Comparison of ENCODE assay signal across 8 cellular contexts in the genomic region with DNA sequence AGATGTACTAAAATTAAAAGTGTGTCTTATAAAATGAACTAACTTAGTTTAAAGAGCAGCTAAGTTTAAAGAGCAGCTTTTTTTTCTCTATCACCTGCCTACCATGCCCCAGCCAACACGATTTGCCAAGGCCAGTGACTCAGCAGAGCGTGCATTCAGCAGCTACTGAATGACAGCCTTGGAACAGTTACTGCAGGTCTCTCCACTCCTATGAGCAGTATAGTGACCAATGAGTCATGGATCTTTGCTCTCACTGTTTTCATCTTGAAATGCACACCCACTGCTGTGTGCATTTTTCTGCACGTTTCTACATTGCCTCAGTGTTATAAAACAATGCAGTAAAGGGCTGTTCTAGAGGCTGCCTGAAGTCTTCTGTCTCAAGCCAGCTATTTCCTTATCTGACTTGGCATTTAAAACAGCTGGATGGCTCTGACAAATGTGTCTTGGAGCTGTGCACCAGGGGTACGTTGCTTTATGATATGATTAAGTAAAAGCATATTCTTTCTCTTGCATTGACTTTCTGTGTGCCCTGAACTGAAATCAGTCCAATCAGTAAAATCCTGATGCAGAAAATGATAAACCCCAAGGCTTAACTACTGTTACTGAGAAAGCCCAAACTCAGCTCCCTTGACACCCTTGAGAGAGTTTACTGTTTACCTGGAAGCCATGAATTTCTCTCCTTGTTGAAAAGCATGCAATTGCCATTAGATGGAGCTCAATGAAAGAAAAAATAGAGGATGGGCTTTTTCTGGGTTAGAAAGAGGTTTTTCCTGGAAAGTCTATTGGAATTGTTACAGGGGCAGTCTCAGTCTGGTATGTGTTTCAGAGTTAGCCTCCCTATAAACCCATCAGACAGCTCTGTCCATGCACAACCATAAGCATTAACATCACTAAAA.
DNase-seq lines count a peak whose midpoint lies in the region; ATAC-seq, FAIRE-seq and TF ChIP-seq lines count a peak whose summit lies in the region.

No MANE protein-coding gene starts in this region.

- TF ChIP-seq CTCF in lung (IDR thresholded peaks at IDR 0.05; ENCODE audit: control extremely low read depth, extremely low read depth), result no peak

- ATAC-seq in lung (ENCODE audit: insufficient read depth, low FRiP score) (peak; percentile 85), GM19324 (IDR thresholded peaks at IDR 0.05; ENCODE audit: low FRiP score, unreplicated experiment) (no peak)

- H3K27me3 ChIP-seq in lung (ENCODE audit: control insufficient read depth, insufficient read depth), result no peaks in the 10 kb centered on the region

- peak overlapping the region in 1 of 2 donors; percentile 70 for H3K27ac ChIP-seq in lung (ENCODE audit: low read depth in 1 of 2, low read length in 1 of 2)

- WGBS in lung, 2 donors, result 4 to 9% methylated on average over 4 of the region's 4 CpGs

- peaks cover 0 to 18% of the 10 kb centered on the region in 2 donors for H3K4me1 ChIP-seq in lung (ENCODE audit: control insufficient read depth in 2 of 2, insufficient read depth in 2 of 2, low read length in 2 of 2)

- DNase-seq in DMS 273 (lab: John Stamatoyannopoulos, UW; ENCODE audit: unreplicated experiment), result peak; percentile 67
- peak; percentile 10 for DNase-seq in MV-4-11 (lab: John Stamatoyannopoulos, UW)
- peak; percentile 48 for DNase-seq in dermis blood vessel endothelial cell
- DNase-seq in lung (ENCODE audit: low spot score), result peak; percentile 31
- DNase-seq in NCI-H748 (lab: John Stamatoyannopoulos, UW; ENCODE audit: unreplicated experiment), result no peak
- no peak for DNase-seq in GM19239 (ENCODE audit: insufficient read length, low spot score)
- no peak for DNase-seq in 8988T

- no peaks in the 10 kb centered on the region for H3K9me3 ChIP-seq in lung (ENCODE audit: control insufficient read depth in 2 of 2, insufficient read depth in 1 of 2, low read length in 1 of 2)

- no peak overlapping the region for H3K4me3 ChIP-seq in lung

- H3K36me3 ChIP-seq in lung (ENCODE audit: control insufficient read depth in 2 of 2, insufficient read depth in 2 of 2, low read length in 2 of 2), result no peaks in the 10 kb centered on the region

- no peak for FAIRE-seq in GM19239 (lab: Jason Lieb, UNC)

Comparison
In these comparisons a context has a peak if more than half of its experiments do, and no peak if none do; other contexts are left out.
1. DNase-seq: peak in DMS 273 (single experiment), MV-4-11 (single experiment), dermis blood vessel endothelial cell (single experiment) and lung (single experiment); none in NCI-H748 (single experiment), GM19239 (single experiment) and 8988T (single experiment).